Comparison of ENCODE assay signal across 11 cellular contexts in the genomic region with DNA sequence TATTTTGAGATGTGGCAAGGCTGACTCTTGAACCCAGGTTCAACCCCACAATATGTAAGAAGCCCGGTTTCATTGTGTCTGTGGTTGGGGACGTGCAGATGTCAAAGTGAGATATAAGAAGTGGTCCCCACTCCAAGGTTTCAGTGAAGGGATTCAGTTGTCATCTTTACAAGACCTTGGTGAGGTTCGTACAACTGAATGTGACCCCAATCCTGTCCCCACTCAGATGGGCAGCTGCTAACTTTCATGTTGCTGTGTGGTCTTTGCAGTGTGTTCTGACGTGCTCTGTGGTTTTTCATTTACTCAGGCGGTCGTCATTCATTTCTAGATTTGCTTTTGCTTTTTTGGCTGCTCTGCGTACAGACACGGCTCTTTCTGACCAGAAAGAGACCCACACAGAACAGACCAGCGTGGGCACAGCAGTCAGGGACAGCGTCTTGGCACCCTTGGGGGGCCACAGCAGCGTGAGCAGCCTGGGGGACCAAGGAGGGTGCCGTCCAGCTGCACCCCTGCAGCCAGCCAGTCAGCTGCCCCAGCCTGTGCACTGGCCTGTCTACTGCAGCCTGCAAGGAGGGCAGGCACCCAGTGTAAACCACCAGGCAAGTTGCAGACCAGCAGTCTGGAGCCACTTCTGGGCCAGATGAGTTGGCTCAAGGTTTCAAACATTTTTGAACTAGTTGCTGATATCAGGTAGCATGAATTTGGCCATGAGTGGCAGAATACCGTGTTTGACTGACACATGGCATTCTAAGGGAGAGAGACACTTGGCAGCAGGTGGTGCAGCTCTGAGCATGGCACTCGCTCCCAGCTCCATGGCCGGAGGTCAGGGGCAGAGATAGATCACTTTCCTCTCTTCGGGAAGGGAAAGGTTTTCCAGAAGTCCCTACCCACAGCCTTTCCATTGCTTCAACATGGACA. TPM values are rescaled to one million over a fixed set of nuclear protein-coding genes. Genes with fewer than 3 reads are reported as not detected.
A peak's percentile ranks its signal among the peaks of the same experiment; 100 is the strongest.
DNase-seq lines count a peak whose midpoint lies in the region; ATAC-seq lines count a peak whose summit lies in the region.
"Had no signal": no experiment of that assay in that cellular context is flagged by ENCODE, and none has a peak within 500 bp of the region (broad histone marks: within the 10 kb centered on the region; RNA-seq: fewer than 3 reads in every experiment).

No MANE protein-coding gene starts in this region.

- no peaks in the 10 kb centered on the region for H3K27me3 ChIP-seq in mucosa of rectum (ENCODE audit: control insufficient read depth in 2 of 2, insufficient read depth in 2 of 2, low read length in 2 of 2)

- no peak overlapping the region for H3K4me3 ChIP-seq in mucosa of rectum (ENCODE audit: low read length in 2 of 2)
- H3K4me3 ChIP-seq: prostate gland had no signal

- H3K36me3 ChIP-seq in mucosa of rectum (ENCODE audit: control insufficient read depth in 2 of 2, insufficient read depth in 2 of 2, low read length in 2 of 2) = peaks cover 0 to 4% of the 10 kb centered on the region in 2 donors
- H3K36me3 ChIP-seq: prostate gland had no signal

- DNase-seq in foreskin melanocyte (no peak), NCI-H748 treated with DMSO at 0.1 percent for 48 hours (lab: John Stamatoyannopoulos, UW) (no peak), mucosa of gallbladder (ENCODE audit: low spot score) (no peak), GM03348 (ENCODE audit: low spot score) (no peak)
- DNase-seq: activated gamma-delta T cell treated with Interleukin-2 at 50 U/mL for 16 hours, DMS79 had no signal

- ATAC-seq in GM18858 (IDR thresholded peaks at IDR 0.05; ENCODE audit: unreplicated experiment) = peak; percentile 46
- ATAC-seq in GM21619 (IDR thresholded peaks at IDR 0.05; ENCODE audit: unreplicated experiment) = peak; percentile 46
- ATAC-seq in HG03439 (IDR thresholded peaks at IDR 0.05; ENCODE audit: unreplicated experiment) = peak; percentile 46

- peak overlapping the region in 1 of 2 donors; percentile 5 for H3K9ac ChIP-seq in mucosa of rectum (ENCODE audit: low read depth in 1 of 2, low read length in 2 of 2)

- peak overlapping the region; percentile 1 to 70 for H3K27ac ChIP-seq in mucosa of rectum (ENCODE audit: low read depth in 2 of 2, low read length in 2 of 2)
- H3K27ac ChIP-seq: prostate gland had no signal

- H3K9me3 ChIP-seq in mucosa of rectum (ENCODE audit: control insufficient read depth in 2 of 2, low read length in 2 of 2) = no peaks in the 10 kb centered on the region
- H3K9me3 ChIP-seq: prostate gland had no signal

- H3K4me1 ChIP-seq in mucosa of rectum (ENCODE audit: control insufficient read depth in 2 of 2, insufficient read depth in 2 of 2, low read length in 2 of 2) = peaks cover 0 to 16% of the 10 kb centered on the region in 2 donors
- H3K4me1 ChIP-seq: prostate gland had no signal

RNA-seq across cellular contexts. Expression of gene IRF4, which starts 49.4 kb away (rescaled TPM):
- 2.9 TPM for total RNA-seq in mucosa of gallbladder

RNA-seq across cellular contexts. Expression of gene DUSP22, which starts 49.9 kb away (rescaled TPM):
- 36.4 TPM for total RNA-seq in mucosa of gallbladder
